ENCODE assay signal across 8 cellular contexts in genomic region chr3:38039101-38039898, GRCh38. TPM values are rescaled to one million over a fixed set of nuclear protein-coding genes. Genes with fewer than 3 reads are reported as not detected.
DNase-seq lines count a peak whose midpoint lies in the region; ATAC-seq and TF ChIP-seq lines count a peak whose summit lies in the region.

DLEC1 (plus strand) TSS chr3:38039208; CDS start chr3:38039226, 18 bp downstream.

- 1 to 3% methylated on average over 67 of the region's 67 CpGs for WGBS in lung, 2 donors

- no peaks in the 10 kb centered on the region for H3K9me3 ChIP-seq in lung (ENCODE audit: control insufficient read depth in 2 of 2, insufficient read depth in 1 of 2, low read length in 1 of 2)

- in situ Hi-C loops in KBM-7 (cut with MboI; ENCODE audit: low pct_unique_long_range_greater_than_20kb, low sequenced_read_pairs): no loop called here

- H3K27ac ChIP-seq in lung (ENCODE audit: low read depth in 1 of 2, low read length in 1 of 2): peak within 1 kb of the TSS in 1 of 2 donors; percentile 67

- TF ChIP-seq CTCF in AG04449 (IDR thresholded peaks at IDR 0.05; ENCODE audit: insufficient read depth, low read length, missing control alignments) (no peak), choroid plexus epithelial cell (conservative IDR thresholded peaks at IDR 0.05; ENCODE audit: low read depth, low read length) (no peak), lung (IDR thresholded peaks at IDR 0.05; ENCODE audit: control extremely low read depth, extremely low read depth) (no peak)

- DNase-seq in AG04449 (ENCODE audit: low read depth, low spot score): no peak
- peak in 3 of 4 experiments; percentile 30 to 72 (median 72) for DNase-seq in activated CD4-positive, CD25-positive, alpha-beta regulatory T cell (lab: John Stamatoyannopoulos, UW)
- DNase-seq in choroid plexus epithelial cell (ENCODE audit: low read depth): peak; percentile 62
- DNase-seq in lung (ENCODE audit: low spot score): peak; percentile 73
- peak; percentile 59 for DNase-seq in stimulated activated CD8-positive, alpha-beta memory T cell treated with anti-CD3 and anti-CD28 coated beads, Interleukin-12 subunit alpha, Interleukin-12 subunit beta, amount 100 ng/mL, for 4 hours (ENCODE audit: low read depth)
- no peak for DNase-seq in KBM-7

- CTCF ChIA-PET in AG04449 (lab: Yijun Ruan, JAX): interaction anchor here (1.0 to 1.2 kb wide), 2 partner anchors 10 to 65 kb away, joined by 3 read pairs; partner anchors contain the start of gene PLCD1

- H3K4me3 ChIP-seq in AG04449 (ENCODE audit: low read depth, low read length) (peak within 1 kb of the TSS; percentile 55), choroid plexus epithelial cell (ENCODE audit: low read depth, low read length) (peak within 1 kb of the TSS; percentile 52), lung (peak within 1 kb of the TSS; percentile 45)

- no peaks in the 10 kb centered on the region for H3K36me3 ChIP-seq in lung (ENCODE audit: control insufficient read depth in 2 of 2, insufficient read depth in 2 of 2, low read length in 2 of 2)

- peaks cover 0 to 6% of the 10 kb centered on the region in 2 donors for H3K4me1 ChIP-seq in lung (ENCODE audit: control insufficient read depth in 2 of 2, insufficient read depth in 2 of 2, low read length in 2 of 2)

- ATAC-seq in GM19025 (IDR thresholded peaks at IDR 0.05; ENCODE audit: low read depth, unreplicated experiment): peak; percentile 79
- peak; percentile 85 for ATAC-seq in HG03342 (IDR thresholded peaks at IDR 0.05; ENCODE audit: unreplicated experiment)
- ATAC-seq in lung (ENCODE audit: insufficient read depth, low FRiP score): peak; percentile 74

- no peaks in the 10 kb centered on the region for H3K27me3 ChIP-seq in lung (ENCODE audit: control insufficient read depth, insufficient read depth)

- POLR2A ChIA-PET in AG04449 (lab: Yijun Ruan, JAX): interaction anchor here (1.6 kb wide), 1 partner anchor 10 kb away, joined by 5 read pairs; the partner anchor contains the start of gene PLCD1

RNA-seq across cellular contexts. Expression of gene DLEC1, which starts in this region (rescaled TPM):
- total RNA-seq in lung: 10 to 100 TPM; 10.3 to 28.8 TPM
- 1 to 10 TPM; 4.2 to 5.7 TPM for polyA plus RNA-seq in lung

Comparison
In these comparisons a context has a peak if more than half of its experiments do, and no peak if none do; other contexts are left out.
1. DNase-seq: peak in activated CD4-positive, CD25-positive, alpha-beta regulatory T cell (3 of 4), choroid plexus epithelial cell (single experiment), lung (single experiment) and stimulated activated CD8-positive, alpha-beta memory T cell treated with anti-CD3 and anti-CD28 coated beads, Interleukin-12 subunit alpha, Interleukin-12 subunit beta, amount 100 ng/mL, for 4 hours (single experiment); none in AG04449 (single experiment) and KBM-7 (single experiment).
2. Peak in every context shown above with its lines, with median percentiles within 50 percentile points of each other: H3K4me3 ChIP-seq and ATAC-seq.